In genomic region chr1:5373281-5373680, GRCh38 we compare ENCODE assay signal across 28 cellular contexts.
"Had no signal": no experiment of that assay in that cellular context is flagged by ENCODE, and none has a peak within 500 bp of the region (broad histone marks: within the 10 kb centered on the region; RNA-seq: fewer than 3 reads in every experiment).

No MANE protein-coding gene starts in this region.

- H3K4me3 ChIP-seq: colonic mucosa, esophagus squamous epithelium, left ventricle myocardium inferior, lower lobe of right lung, mucosa of descending colon, neural progenitor cell, right atrium auricular region, testis, tibial artery had no signal

- H3K4me1 Mint-ChIP-seq: naive B cell had no signal

- H3K27me3 Mint-ChIP-seq: dendritic cell treated with granulocyte-macrophage colony-stimulating factor and Interleukin-4, amounts not matched to agents 40 ng/mL and 50 ng/mL, for 4 days; type B pancreatic cell had no signal

- H3K4me3 Mint-ChIP-seq: dendritic cell treated with granulocyte-macrophage colony-stimulating factor and Interleukin-4, amounts not matched to agents 40 ng/mL and 50 ng/mL, for 4 days; immature natural killer cell; natural killer cell treated with Interleukin-12 subunit alpha and Interleukin-12 subunit beta and Interleukin-15 and Interleukin-18, amount 100 ng/mL, for 72 hours; neural progenitor cell; stimulated activated effector memory CD8-positive, alpha-beta T cell treated with anti-CD3 and anti-CD28 coated beads, Interleukin-12 subunit alpha, Interleukin-12 subunit beta, amount 100 ng/mL, for 72 hours; type B pancreatic cell had no signal

- H3K9me3 ChIP-seq: colonic mucosa, lower lobe of right lung, testis had no signal

- H3K36me3 ChIP-seq: colonic mucosa, esophagus squamous epithelium, left ventricle myocardium inferior, lower lobe of right lung, neural progenitor cell, right atrium auricular region, tibial artery had no signal

- H3K27me3 ChIP-seq: colonic mucosa, neural progenitor cell, right atrium auricular region, testis had no signal

- H3K36me3 Mint-ChIP-seq: naive B cell; natural killer cell treated with Interleukin-12 subunit alpha and Interleukin-12 subunit beta and Interleukin-15 and Interleukin-18, amount 100 ng/mL, for 72 hours; neural progenitor cell; stimulated activated effector memory CD8-positive, alpha-beta T cell treated with anti-CD3 and anti-CD28 coated beads, Interleukin-12 subunit alpha, Interleukin-12 subunit beta, amount 100 ng/mL, for 72 hours; type B pancreatic cell had no signal

- H3K4me1 ChIP-seq: colonic mucosa, left ventricle myocardium inferior, lower lobe of right lung, parathyroid adenoma, right atrium auricular region, testis, tibial artery had no signal

- H3K27ac ChIP-seq: colonic mucosa, esophagus squamous epithelium, left ventricle myocardium inferior, lower lobe of right lung, neural progenitor cell, parathyroid adenoma, right atrium auricular region, testis, tibial artery had no signal

- ATAC-seq: left colon; lower lobe of right lung; mucosa of descending colon; natural killer cell treated with Interleukin-12 subunit alpha and Interleukin-12 subunit beta and Interleukin-15 and Interleukin-18, amount 100 ng/mL, for 72 hours; sciatic nerve; stimulated activated effector memory CD8-positive, alpha-beta T cell treated with anti-CD3 and anti-CD28 coated beads, Interleukin-12 subunit alpha, Interleukin-12 subunit beta, amount 100 ng/mL, for 72 hours had no signal

- H3K27ac Mint-ChIP-seq: dendritic cell treated with granulocyte-macrophage colony-stimulating factor and Interleukin-4, amounts not matched to agents 40 ng/mL and 50 ng/mL, for 4 days; naive B cell; natural killer cell treated with Interleukin-12 subunit alpha and Interleukin-12 subunit beta and Interleukin-15 and Interleukin-18, amount 100 ng/mL, for 72 hours; neural progenitor cell; progenitor cell of endocrine pancreas; stimulated activated effector memory CD8-positive, alpha-beta T cell treated with anti-CD3 and anti-CD28 coated beads, Interleukin-12 subunit alpha, Interleukin-12 subunit beta, amount 100 ng/mL, for 72 hours; type B pancreatic cell had no signal

- DNase-seq: colonic mucosa; effector CD8-positive, alpha-beta T cell; esophagus squamous epithelium; foreskin melanocyte; hypothalamus; immature natural killer cell; islet precursor cell; kidney glomerular epithelial cell; left colon; left ventricle myocardium inferior; lower lobe of right lung; mucosa of descending colon; naive B cell; stimulated activated CD4-positive, alpha-beta T cell treated with anti-CD3 and anti-CD28 coated beads, Interleukin-2, amount 100 ng/mL, for 24 hours; stimulated activated CD4-positive, alpha-beta T cell treated with anti-CD3 and anti-CD28 coated beads, Interleukin-4, amount 100 ng/mL, for 24 hours; stimulated activated naive CD4-positive, alpha-beta T cell treated with Interleukin-2 at 50 U/mL for 16 hours; substantia nigra; tibial artery had no signal

- H3K9me3 Mint-ChIP-seq: immature natural killer cell; natural killer cell treated with Interleukin-12 subunit alpha and Interleukin-12 subunit beta and Interleukin-15 and Interleukin-18, amount 100 ng/mL, for 72 hours had no signal
